In genomic region chrX:54841209-54841836, GRCh38 we compare ENCODE assay signal across 8 cellular contexts. TPM values are rescaled to one million over a fixed set of nuclear protein-coding genes. Genes with fewer than 3 reads are reported as not detected.
"Had no signal": no experiment of that assay in that cellular context is flagged by ENCODE, and none has a peak within 500 bp of the region (broad histone marks: within the 10 kb centered on the region; RNA-seq: fewer than 3 reads in every experiment).

No MANE protein-coding gene starts in this region.

RNA-seq across cellular contexts. Expression of gene ITIH6, which starts 43.3 kb away (rescaled TPM):
- total RNA-seq: activated CD8-positive, alpha-beta T cell treated with anti-CD3 and anti-CD28 coated beads for 36 hours; activated naive CD8-positive, alpha-beta T cell treated with anti-CD3 and anti-CD28 coated beads for 36 hours; activated T-cell treated with anti-CD3 and anti-CD28 coated beads, Interleukin-2, amount 50 U/mL, for 72 hours; left lobe of liver; mammary epithelial cell; right cardiac atrium; spleen; T-helper 1 cell treated with Interleukin-12 subunit alpha and Interleukin-12 subunit beta and Interleukin-4 antibody, amounts not matched to agents 30 ng/mL and 1 ng/mL, for 36 hours had no signal
- polyA plus RNA-seq: mammary epithelial cell, right cardiac atrium, spleen had no signal
